ENCODE assay signal across 2 cellular contexts in genomic region chr2:181918188-181918587, GRCh38.
A peak's percentile ranks its signal among the peaks of the same experiment; 100 is the strongest.
TF ChIP-seq lines count a peak whose summit lies in the region.

No MANE protein-coding gene starts in this region.

TF ChIP-seq in IMR-90, 13 proteins besides CTCF, POLR2A, EP300 and RAD21:
- TF ChIP-seq CEBPB (IDR thresholded peaks at IDR 0.05; ENCODE audit: low read depth, low read length) (peak; percentile 23; the same call in 1 of the 2 replicates), BHLHE40 (IDR thresholded peaks at IDR 0.05; ENCODE audit: low read depth, low read length) (no peak)

TF ChIP-seq in liver, 16 proteins besides CTCF, POLR2A, EP300 and RAD21:
- TF ChIP-seq FOXA2 (IDR thresholded peaks at IDR 0.05) = no peak
- peak in 1 of 2 donors; percentile 16 for TF ChIP-seq RXRA (IDR thresholded peaks at IDR 0.05)
- no peak for TF ChIP-seq ZBTB33 (IDR thresholded peaks at IDR 0.05)
- no peak for TF ChIP-seq JUND (IDR thresholded peaks at IDR 0.05)
- no peak for TF ChIP-seq ATF3 (IDR thresholded peaks at IDR 0.05)
- TF ChIP-seq MAX (IDR thresholded peaks at IDR 0.05) = no peak
- TF ChIP-seq EGR1 (IDR thresholded peaks at IDR 0.05; ENCODE audit: low read depth in 2 of 2) = peak in 1 of 2 donors; percentile 64
- TF ChIP-seq HNF4G (IDR thresholded peaks at IDR 0.05) = no peak
- TF ChIP-seq SP1 (IDR thresholded peaks at IDR 0.05) = no peak
- no peak for TF ChIP-seq GABPA (IDR thresholded peaks at IDR 0.05 in 1 of 2, conservative IDR thresholded peaks at IDR 0.05 in 1 of 2)
- TF ChIP-seq NR2F2 (IDR thresholded peaks at IDR 0.05) = no peak
- TF ChIP-seq YY1 (IDR thresholded peaks at IDR 0.05) = peak; percentile 30
- no peak for TF ChIP-seq TAF1 (conservative IDR thresholded peaks at IDR 0.05)
- TF ChIP-seq HNF4A (conservative IDR thresholded peaks at IDR 0.05) = peak in 1 of 2 donors; percentile 69
- peak; percentile 5 for TF ChIP-seq REST (IDR thresholded peaks at IDR 0.05)
- no peak for TF ChIP-seq FOXA1 (IDR thresholded peaks at IDR 0.05)
